16 cellular contexts compared by ENCODE assay signal in genomic region chr10:76871697-76872295, GRCh38.
DNase-seq lines count a peak whose midpoint lies in the region; ATAC-seq, FAIRE-seq and TF ChIP-seq lines count a peak whose summit lies in the region.
"Had no signal": no experiment of that assay in that cellular context is flagged by ENCODE, and none has a peak within 500 bp of the region (broad histone marks: within the 10 kb centered on the region; RNA-seq: fewer than 3 reads in every experiment).

No MANE protein-coding gene starts in this region.

- H3K36me3 ChIP-seq in endodermal cell (ENCODE audit: control insufficient read depth, insufficient read depth, low read length): no peaks in the 10 kb centered on the region

- H3K4me1 ChIP-seq in endodermal cell (ENCODE audit: control insufficient read depth, insufficient read depth, low read length): peaks cover 7% of the 10 kb centered on the region

- no peak for FAIRE-seq in RCC 7860 (lab: Jason Lieb, UNC)

- TF ChIP-seq CTCF in GM10248 (IDR thresholded peaks at IDR 0.05; ENCODE audit: control extremely low read depth, extremely low read depth, low read depth, missing control alignments) (no peak), endodermal cell (conservative IDR thresholded peaks at IDR 0.05) (no peak)

- peaks cover 37% of the 10 kb centered on the region for H3K4me1 Mint-ChIP-seq in endodermal cell
- H3K4me1 Mint-ChIP-seq: H9 had no signal

- no peaks in the 10 kb centered on the region for H3K9me3 ChIP-seq in endodermal cell (ENCODE audit: control insufficient read depth, low read length)

- DNase-seq in GM10248 (ENCODE audit: extremely low spot score): peak; percentile 2
- DNase-seq in NCI-H146 treated with DMSO at 0.1 percent for 48 hours (lab: John Stamatoyannopoulos, UW; ENCODE audit: unreplicated experiment): peak; percentile 79
- DNase-seq in NCI-H748 (lab: John Stamatoyannopoulos, UW; ENCODE audit: unreplicated experiment): peak; percentile 67
- DNase-seq in endodermal cell: no peak
- DNase-seq in DMS114 treated with DMSO at 0.1 percent for 48 hours (lab: John Stamatoyannopoulos, UW; ENCODE audit: unreplicated experiment): no peak
- no peak for DNase-seq in RCC 7860 (ENCODE audit: low spot score)
- DNase-seq: C1 segment of cervical spinal cord; Calu3; CD4-positive, alpha-beta T cell; DMS 273 treated with DMSO at 0.1 percent for 48 hours; DMS79; GOT3; H9 had no signal

- H3K4me3 ChIP-seq in endodermal cell (ENCODE audit: low read length): peak overlapping the region; percentile 33

- ATAC-seq in HG02610 (IDR thresholded peaks at IDR 0.05; ENCODE audit: unreplicated experiment): no peak

- WGBS in endodermal cell (ENCODE audit: insufficient coverage in 1 of 2, insufficient read length in 1 of 2), 2 experiments: 93 to 100% methylated on average over 2 of the region's 2 CpGs

- H3K4me3 Mint-ChIP-seq in endodermal cell: no peak overlapping the region
- H3K4me3 Mint-ChIP-seq: B cell; CD4-positive, alpha-beta T cell; H9 had no signal

- no peaks in the 10 kb centered on the region for H3K9me3 Mint-ChIP-seq in endodermal cell
- H3K9me3 Mint-ChIP-seq: CD4-positive, alpha-beta T cell; H9 had no signal

- peaks cover 3% of the 10 kb centered on the region for H3K27me3 Mint-ChIP-seq in endodermal cell (ENCODE audit: insufficient read depth)
- H3K27me3 Mint-ChIP-seq: IgD-negative memory B cell had no signal

- H3K9ac ChIP-seq in endodermal cell (ENCODE audit: extremely low read depth, low read length, poor library complexity, severe bottlenecking): no peak overlapping the region

- H3K27ac Mint-ChIP-seq in endodermal cell: peak overlapping the region; percentile 27
- H3K27ac Mint-ChIP-seq: B cell; CD4-positive, alpha-beta T cell; H9; IgD-negative memory B cell had no signal

- POLR2A ChIA-PET in GM10248 (lab: Yijun Ruan, JAX): no interaction called here

- CTCF ChIA-PET in GM10248 (lab: Yijun Ruan, JAX): no interaction called here

- H3K36me3 Mint-ChIP-seq in endodermal cell (ENCODE audit: low read depth): no peaks in the 10 kb centered on the region

- H3K27ac ChIP-seq in endodermal cell (ENCODE audit: low read depth, low read length): no peak overlapping the region

- no peaks in the 10 kb centered on the region for H3K27me3 ChIP-seq in endodermal cell (ENCODE audit: control insufficient read depth, insufficient read depth, low read length, poor library complexity, severe bottlenecking)

Comparison
In these comparisons a context has a peak if more than half of its experiments do, and no peak if none do; other contexts are left out.
1. DNase-seq: peak in GM10248 (single experiment), NCI-H146 treated with DMSO at 0.1 percent for 48 hours (single experiment) and NCI-H748 (single experiment); none in endodermal cell (single experiment), DMS114 treated with DMSO at 0.1 percent for 48 hours (single experiment) and RCC 7860 (single experiment).